Comparison of ENCODE assay signal across 1 cellular context in the genomic region with DNA sequence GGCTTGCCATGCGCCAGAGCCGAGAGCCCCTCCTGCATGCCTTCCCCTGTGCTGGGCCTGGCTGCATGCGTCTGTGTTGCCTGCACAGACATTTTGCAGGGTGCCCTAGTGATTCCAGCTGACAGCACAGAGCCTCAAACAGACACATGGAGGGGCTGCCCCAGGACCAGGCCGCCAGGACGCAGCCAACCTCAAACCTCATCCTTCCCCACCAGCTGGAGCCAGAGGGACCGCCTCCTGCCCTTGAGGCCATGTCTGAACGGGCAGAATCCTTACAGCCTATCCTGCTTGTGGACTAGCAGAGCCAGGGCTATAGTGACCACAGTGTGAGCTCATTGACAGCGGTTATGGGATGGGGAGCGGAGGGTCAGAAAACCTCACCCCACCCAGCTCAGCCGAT.
TF ChIP-seq lines count a peak whose summit lies in the region.

No MANE protein-coding gene starts in this region.

TF ChIP-seq in H1, 55 proteins besides CTCF, POLR2A, EP300 and RAD21:
- no peak for TF ChIP-seq TBP (IDR thresholded peaks at IDR 0.05; ENCODE audit: low read depth, low read length)
TF ChIP-seq in H1: peak in this region for 0.
